ENCODE assay signal across 1 cellular context in the genomic region with DNA sequence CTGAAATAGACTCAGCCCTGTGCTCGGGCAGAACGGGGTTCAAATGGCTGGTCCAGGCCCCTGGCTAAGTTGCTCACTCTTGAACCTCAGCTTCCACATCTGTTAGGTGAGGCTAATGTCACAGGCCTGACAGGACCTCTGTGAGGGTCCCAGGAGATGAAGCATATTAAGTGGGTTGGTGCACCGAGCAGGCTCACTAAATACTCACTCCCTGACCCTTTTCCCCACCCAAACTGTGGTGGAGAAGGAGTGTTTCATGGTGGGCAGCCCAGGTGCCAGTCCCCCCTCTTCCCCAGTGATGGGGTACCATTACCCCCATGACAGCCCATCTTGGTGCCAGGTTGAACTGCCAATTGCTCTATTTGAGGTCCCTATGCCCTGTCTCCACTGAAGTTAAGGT.
TF ChIP-seq lines count a peak whose summit lies in the region.

No MANE protein-coding gene starts in this region.

TF ChIP-seq in H1, 55 proteins besides CTCF, POLR2A, EP300 and RAD21 (continued from another document):
- TF ChIP-seq ASH2L (IDR thresholded peaks at IDR 0.05; ENCODE audit: low read length) = no peak
